In genomic region chr16:634051-634670, GRCh38 we compare ENCODE assay signal across 1 cellular context.
TF ChIP-seq lines count a peak whose summit lies in the region.

No MANE protein-coding gene starts in this region.

TF ChIP-seq in K562, 482 proteins besides CTCF, POLR2A, EP300 and RAD21:
- TF ChIP-seq ZNF263 (CRISPR knock-in tag; IDR thresholded peaks at IDR 0.05; ENCODE audit: borderline replicate concordance) (0 out of 2 replicates have a peak, but pooled peaks have one; percentile 9), FIP1L1 (IDR thresholded peaks at IDR 0.05; ENCODE audit: low read depth, low read length, poor library complexity, severe bottlenecking) (peak; percentile 4), PHF20 (IDR thresholded peaks at IDR 0.05; ENCODE audit: partially characterized antibody) (no peak), RBFOX2 (IDR thresholded peaks at IDR 0.05; ENCODE audit: low read depth, low read length) (peak; percentile 8; the same call in 1 of the 2 replicates)
